In genomic region chr10:17607060-17607459, GRCh38 we compare ENCODE assay signal across 23 cellular contexts.
"Had no signal": no experiment of that assay in that cellular context is flagged by ENCODE, and none has a peak within 500 bp of the region (broad histone marks: within the 10 kb centered on the region; RNA-seq: fewer than 3 reads in every experiment).

No MANE protein-coding gene starts in this region.

- H3K9ac ChIP-seq: parathyroid adenoma had no signal

- H3K27ac Mint-ChIP-seq: activated CD4-positive, alpha-beta memory T cell treated with anti-CD3 and anti-CD28 coated beads, Interleukin-2, amount 10 ng/mL, durations not matched to agents 7 days and 5 days; activated CD4-positive, alpha-beta T cell treated with anti-CD3 and anti-CD28 coated beads, Interleukin-2, amount 10 ng/mL, durations not matched to agents 7 days and 5 days; activated T-cell treated with anti-CD3 and anti-CD28 coated beads, Interleukin-2, amount 50 U/mL, for 24 hours; effector memory CD8-positive, alpha-beta T cell; immature natural killer cell; naive thymus-derived CD8-positive, alpha-beta T cell had no signal

- H3K4me2 ChIP-seq: hepatocyte had no signal

- H3K36me3 Mint-ChIP-seq: immature natural killer cell; naive thymus-derived CD8-positive, alpha-beta T cell had no signal

- H3K27me3 ChIP-seq: brain microvascular endothelial cell, gastroesophageal sphincter, hepatocyte, suprapubic skin, tibial artery, upper lobe of right lung had no signal

- H3K36me3 ChIP-seq: brain microvascular endothelial cell, lower lobe of right lung, suprapubic skin had no signal

- H3K27me3 Mint-ChIP-seq: activated CD4-positive, alpha-beta memory T cell treated with anti-CD3 and anti-CD28 coated beads, Interleukin-2, amount 10 ng/mL, durations not matched to agents 7 days and 5 days; activated CD4-positive, alpha-beta T cell treated with anti-CD3 and anti-CD28 coated beads, Interleukin-2, amount 10 ng/mL, durations not matched to agents 7 days and 5 days; activated T-cell treated with anti-CD3 and anti-CD28 coated beads, Interleukin-2, amount 50 U/mL, for 24 hours had no signal

- H3K27ac ChIP-seq: brain microvascular endothelial cell, coronary artery, gastroesophageal sphincter, hepatocyte, lower lobe of right lung, parathyroid adenoma, suprapubic skin, upper lobe of right lung had no signal

- H3K4me1 Mint-ChIP-seq: immature natural killer cell had no signal

- H2AFZ ChIP-seq: hepatocyte, parathyroid adenoma had no signal

- H3K4me3 ChIP-seq: coronary artery, gastroesophageal sphincter, hepatocyte, lower lobe of right lung, suprapubic skin, tibial artery, upper lobe of right lung had no signal

- H3K4me1 ChIP-seq: parathyroid adenoma, suprapubic skin had no signal

- H3K9me3 ChIP-seq: gastroesophageal sphincter, lower lobe of right lung, suprapubic skin, tibial artery, upper lobe of right lung had no signal

- H3K79me2 ChIP-seq: hepatocyte, parathyroid adenoma had no signal

- H3K4me3 Mint-ChIP-seq: activated CD4-positive, alpha-beta memory T cell treated with anti-CD3 and anti-CD28 coated beads, Interleukin-2, amount 10 ng/mL, durations not matched to agents 7 days and 5 days; activated CD4-positive, alpha-beta T cell treated with anti-CD3 and anti-CD28 coated beads, Interleukin-2, amount 10 ng/mL, durations not matched to agents 7 days and 5 days; activated T-cell treated with anti-CD3 and anti-CD28 coated beads, Interleukin-2, amount 50 U/mL, for 24 hours; effector memory CD8-positive, alpha-beta T cell; immature natural killer cell; naive thymus-derived CD8-positive, alpha-beta T cell; neural crest cell had no signal

- H3K9me3 Mint-ChIP-seq: activated CD4-positive, alpha-beta memory T cell treated with anti-CD3 and anti-CD28 coated beads, Interleukin-2, amount 10 ng/mL, durations not matched to agents 7 days and 5 days; activated CD4-positive, alpha-beta T cell treated with anti-CD3 and anti-CD28 coated beads, Interleukin-2, amount 10 ng/mL, durations not matched to agents 7 days and 5 days; activated T-cell treated with anti-CD3 and anti-CD28 coated beads, Interleukin-2, amount 50 U/mL, for 24 hours; effector memory CD8-positive, alpha-beta T cell; immature natural killer cell; naive thymus-derived CD8-positive, alpha-beta T cell; neural crest cell had no signal

- DNase-seq: activated CD4-positive, alpha-beta memory T cell treated with anti-CD3 and anti-CD28 coated beads, Interleukin-2, amount 10 ng/mL, durations not matched to agents 7 days and 5 days; activated CD8-positive, alpha-beta memory T cell treated with anti-CD3 and anti-CD28 coated beads, Interleukin-2, amount 50 U/mL, for 48 hours; activated naive CD4-positive, alpha-beta T cell treated with anti-CD3 and anti-CD28 coated beads, Interleukin-2, amount 50 U/mL, for 16 hours; activated T-cell treated with anti-CD3 and anti-CD28 coated beads, Interleukin-2, amount 50 U/mL, for 24 hours; kidney; lower lobe of right lung; occipital lobe; right cardiac atrium; stimulated activated CD4-positive, alpha-beta T cell treated with anti-CD3 and anti-CD28 coated beads, Interleukin-15, amount 100 ng/mL, for 24 hours; stimulated activated CD4-positive, alpha-beta T cell treated with anti-CD3 and anti-CD28 coated beads, Interleukin-2, amount 100 ng/mL, for 24 hours; tibial artery; upper lobe of right lung had no signal
